8 cellular contexts compared by ENCODE assay signal in the genomic region with DNA sequence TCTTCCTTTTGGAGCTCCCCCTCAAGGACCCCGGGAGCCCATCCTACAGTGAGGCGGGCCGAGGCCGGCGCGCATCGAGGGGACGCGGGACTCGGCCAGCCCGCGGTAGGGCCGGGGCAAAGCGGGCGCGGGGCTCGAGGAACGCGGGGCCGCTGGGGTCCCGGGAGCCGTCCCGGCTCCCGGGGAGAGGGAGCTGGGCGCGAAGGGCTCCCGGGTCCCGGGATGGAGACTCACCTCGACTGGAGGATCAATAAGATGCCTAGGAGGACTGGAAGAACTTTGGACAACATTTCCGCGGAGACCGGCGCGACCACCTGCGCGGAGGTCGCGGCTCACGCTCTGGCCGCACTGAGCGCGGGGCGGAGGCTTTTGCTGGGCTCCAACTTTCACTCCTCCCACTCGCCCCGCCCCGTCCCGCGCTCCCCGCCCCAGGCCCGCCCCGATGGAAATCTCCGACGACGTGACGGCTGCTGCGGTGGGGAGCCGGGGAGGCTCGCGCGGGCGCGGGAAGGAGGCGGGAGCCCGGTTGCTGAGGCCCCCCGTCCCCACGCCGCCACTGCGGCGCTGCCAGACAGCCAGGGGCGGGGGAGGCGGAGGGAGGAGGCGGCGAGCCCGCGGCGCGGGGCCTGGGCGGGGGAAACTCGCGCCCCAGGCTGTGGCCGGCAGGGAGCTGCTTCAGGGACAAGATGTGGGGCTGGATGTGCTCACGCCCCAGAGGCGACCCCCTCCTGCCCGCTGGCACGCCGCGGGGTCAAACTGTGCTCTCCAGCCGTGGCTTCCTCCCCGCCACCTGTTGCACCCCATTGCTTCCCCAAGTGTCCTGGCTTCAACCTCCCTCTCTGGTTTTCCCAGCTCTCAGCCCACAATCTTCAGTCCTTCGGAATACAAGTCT. TPM values are rescaled to one million over a fixed set of nuclear protein-coding genes. Genes with fewer than 3 reads are reported as not detected.
DNase-seq lines count a peak whose midpoint lies in the region; ATAC-seq and TF ChIP-seq lines count a peak whose summit lies in the region.
"Had no signal": no experiment of that assay in that cellular context is flagged by ENCODE, and none has a peak within 500 bp of the region (broad histone marks: within the 10 kb centered on the region; RNA-seq: fewer than 3 reads in every experiment).

Gene GABRE (minus strand): TSS at position 341 of the 892 bp plus-strand sequence. CDS start 51 bp downstream, at position 290.

- peaks cover 0 to 10% (median 3%) of the 10 kb centered on the region in 9 donors for H3K4me1 ChIP-seq in heart right ventricle

- H3K36me3 ChIP-seq in WERI-Rb-1 (peaks cover 4% of the 10 kb centered on the region), heart right ventricle (peaks cover 0 to 4% (median 0%) of the 10 kb centered on the region in 9 donors)
- H3K36me3 ChIP-seq: neutrophil had no signal

- no peaks in the 10 kb centered on the region for H3K27me3 ChIP-seq in WERI-Rb-1 (ENCODE audit: insufficient read depth, low read depth, severe bottlenecking)
- H3K27me3 ChIP-seq in heart right ventricle: peaks cover 0 to 27% (median 0%) of the 10 kb centered on the region in 7 donors

- DNase-seq in HPDE6-E6E7 (ENCODE audit: extremely low spot score): peak; percentile 66
- peak; percentile 78 for DNase-seq in WERI-Rb-1
- DNase-seq in heart right ventricle: peak; percentile 53 to 68
- DNase-seq in retina: peak; percentile 60
- no peak for DNase-seq in NCI-H1092 treated with DMSO at 0.1 percent for 48 hours (lab: John Stamatoyannopoulos, UW)
- no peak for DNase-seq in DMS153 treated with DMSO at 0.1 percent for 48 hours (lab: John Stamatoyannopoulos, UW; ENCODE audit: unreplicated experiment)

- intact Hi-C loops in heart right ventricle (cut with DNase I): no loop called here

- ATAC-seq in heart right ventricle (peak; percentile 72 to 88 (median 80)), GM19351 (IDR thresholded peaks at IDR 0.05; ENCODE audit: unreplicated experiment) (no peak)

- TF ChIP-seq CTCF in WERI-Rb-1 (IDR thresholded peaks at IDR 0.05; ENCODE audit: low read depth, low read length): no peak
- TF ChIP-seq CTCF in heart right ventricle (IDR thresholded peaks at IDR 0.05): no peak

- peak within 1 kb of the TSS; percentile 36 for H3K27ac ChIP-seq in WERI-Rb-1
- peak within 1 kb of the TSS; percentile 16 to 88 (median 79) for H3K27ac ChIP-seq in heart right ventricle
- H3K27ac ChIP-seq: neutrophil had no signal

- WGBS in heart right ventricle, 2 donors: 2 to 5% methylated on average over 33 to 90 of the region's 90 CpGs

- H3K4me3 ChIP-seq in WERI-Rb-1 (ENCODE audit: low read depth, low read length) (peak within 1 kb of the TSS; percentile 47), heart right ventricle (peak within 1 kb of the TSS; percentile 35 to 71 (median 62))

- no peaks in the 10 kb centered on the region for H3K9me3 ChIP-seq in WERI-Rb-1 (ENCODE audit: severe bottlenecking)
- no peaks in the 10 kb centered on the region for H3K9me3 ChIP-seq in heart right ventricle
- H3K9me3 ChIP-seq: neutrophil had no signal

RNA-seq across cellular contexts. Expression of gene GABRE, which starts in this region (rescaled TPM):
- total RNA-seq in heart right ventricle: 10 to 100 TPM; 17.1 to 77.8 (median 36.2) TPM
- 10 to 100 TPM in 1 of 2 donors, 1 to 10 TPM in 1; 2.8 to 32.3 TPM for polyA plus RNA-seq in heart right ventricle

Comparison
In these comparisons a context has a peak if more than half of its experiments do, and no peak if none do; other contexts are left out.
1. DNase-seq: peak in HPDE6-E6E7 (single experiment), WERI-Rb-1 (single experiment), heart right ventricle (2 of 2) and retina (single experiment); none in NCI-H1092 treated with DMSO at 0.1 percent for 48 hours (single experiment) and DMS153 treated with DMSO at 0.1 percent for 48 hours (single experiment).